Comparison of ENCODE assay signal across 1 cellular context in the genomic region with DNA sequence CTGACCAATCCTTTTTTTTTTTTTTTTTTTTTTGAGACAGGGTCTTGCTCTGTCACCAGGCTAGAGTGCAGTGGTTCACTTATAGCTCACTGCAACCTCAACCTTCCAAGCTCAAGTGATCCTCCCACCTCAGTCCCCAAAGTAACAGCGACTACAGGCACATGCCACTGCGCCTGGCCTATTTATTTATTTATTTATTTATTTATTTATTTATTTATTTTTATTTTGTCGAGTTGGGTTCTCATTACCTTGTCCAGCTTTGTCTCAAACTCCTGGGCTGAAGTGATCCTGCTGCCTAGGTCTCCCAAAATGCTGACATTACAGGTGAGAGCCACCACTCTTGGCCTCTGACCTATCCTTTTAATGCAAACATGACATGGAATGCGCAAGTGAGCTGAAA.
TF ChIP-seq lines count a peak whose summit lies in the region.

No MANE protein-coding gene starts in this region.

TF ChIP-seq in HEK293, 187 proteins besides CTCF, POLR2A, EP300 and RAD21 (continued from another document):
- TF ChIP-seq, protein P1, sequence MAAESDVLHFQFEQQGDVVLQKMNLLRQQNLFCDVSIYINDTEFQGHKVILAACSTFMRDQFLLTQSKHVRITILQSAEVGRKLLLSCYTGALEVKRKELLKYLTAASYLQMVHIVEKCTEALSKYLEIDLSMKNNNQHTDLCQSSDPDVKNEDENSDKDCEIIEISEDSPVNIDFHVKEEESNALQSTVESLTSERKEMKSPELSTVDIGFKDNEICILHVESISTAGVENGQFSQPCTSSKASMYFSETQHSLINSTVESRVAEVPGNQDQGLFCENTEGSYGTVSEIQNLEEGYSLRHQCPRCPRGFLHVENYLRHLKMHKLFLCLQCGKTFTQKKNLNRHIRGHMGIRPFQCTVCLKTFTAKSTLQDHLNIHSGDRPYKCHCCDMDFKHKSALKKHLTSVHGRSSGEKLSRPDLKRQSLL (tag by site-specific recombination; IDR thresholded peaks at IDR 0.05) = no peak
- TF ChIP-seq ZNF837 (tag by site-specific recombination; IDR thresholded peaks at IDR 0.05) (no peak), ZNF211 (tag by site-specific recombination; IDR thresholded peaks at IDR 0.05; ENCODE audit: low read depth) (no peak), ZNF157 (tag by site-specific recombination; IDR thresholded peaks at IDR 0.05) (no peak), GLI4 (tag by site-specific recombination; IDR thresholded peaks at IDR 0.05) (no peak), YY1 (tag by site-specific recombination; IDR thresholded peaks at IDR 0.05) (no peak), FEZF1 (tag by site-specific recombination; IDR thresholded peaks at IDR 0.05) (no peak), REPIN1 (tag by site-specific recombination; IDR thresholded peaks at IDR 0.05; ENCODE audit: low read depth) (no peak), ZNF510 (tag by site-specific recombination; IDR thresholded peaks at IDR 0.05; ENCODE audit: insufficient replicate concordance) (peak; percentile 22), ZNF239 (tag by site-specific recombination; IDR thresholded peaks at IDR 0.05) (no peak), ZNF138 (tag by site-specific recombination; IDR thresholded peaks at IDR 0.05; ENCODE audit: borderline replicate concordance) (no peak), ZNF174 (tag by site-specific recombination; IDR thresholded peaks at IDR 0.05) (no peak), ZNF560 (tag by site-specific recombination; IDR thresholded peaks at IDR 0.05; ENCODE audit: borderline replicate concordance) (0 out of 2 replicates have a peak, but pooled peaks have one; percentile 21)
- TF ChIP-seq, protein P2, sequence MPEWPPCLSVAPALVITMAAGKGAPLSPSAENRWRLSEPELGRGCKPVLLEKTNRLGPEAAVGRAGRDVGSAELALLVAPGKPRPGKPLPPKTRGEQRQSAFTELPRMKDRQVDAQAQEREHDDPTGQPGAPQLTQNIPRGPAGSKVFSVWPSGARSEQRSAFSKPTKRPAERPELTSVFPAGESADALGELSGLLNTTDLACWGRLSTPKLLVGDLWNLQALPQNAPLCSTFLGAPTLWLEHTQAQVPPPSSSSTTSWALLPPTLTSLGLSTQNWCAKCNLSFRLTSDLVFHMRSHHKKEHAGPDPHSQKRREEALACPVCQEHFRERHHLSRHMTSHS (tag by site-specific recombination; IDR thresholded peaks at IDR 0.05) = no peak
- TF ChIP-seq, protein P3, sequence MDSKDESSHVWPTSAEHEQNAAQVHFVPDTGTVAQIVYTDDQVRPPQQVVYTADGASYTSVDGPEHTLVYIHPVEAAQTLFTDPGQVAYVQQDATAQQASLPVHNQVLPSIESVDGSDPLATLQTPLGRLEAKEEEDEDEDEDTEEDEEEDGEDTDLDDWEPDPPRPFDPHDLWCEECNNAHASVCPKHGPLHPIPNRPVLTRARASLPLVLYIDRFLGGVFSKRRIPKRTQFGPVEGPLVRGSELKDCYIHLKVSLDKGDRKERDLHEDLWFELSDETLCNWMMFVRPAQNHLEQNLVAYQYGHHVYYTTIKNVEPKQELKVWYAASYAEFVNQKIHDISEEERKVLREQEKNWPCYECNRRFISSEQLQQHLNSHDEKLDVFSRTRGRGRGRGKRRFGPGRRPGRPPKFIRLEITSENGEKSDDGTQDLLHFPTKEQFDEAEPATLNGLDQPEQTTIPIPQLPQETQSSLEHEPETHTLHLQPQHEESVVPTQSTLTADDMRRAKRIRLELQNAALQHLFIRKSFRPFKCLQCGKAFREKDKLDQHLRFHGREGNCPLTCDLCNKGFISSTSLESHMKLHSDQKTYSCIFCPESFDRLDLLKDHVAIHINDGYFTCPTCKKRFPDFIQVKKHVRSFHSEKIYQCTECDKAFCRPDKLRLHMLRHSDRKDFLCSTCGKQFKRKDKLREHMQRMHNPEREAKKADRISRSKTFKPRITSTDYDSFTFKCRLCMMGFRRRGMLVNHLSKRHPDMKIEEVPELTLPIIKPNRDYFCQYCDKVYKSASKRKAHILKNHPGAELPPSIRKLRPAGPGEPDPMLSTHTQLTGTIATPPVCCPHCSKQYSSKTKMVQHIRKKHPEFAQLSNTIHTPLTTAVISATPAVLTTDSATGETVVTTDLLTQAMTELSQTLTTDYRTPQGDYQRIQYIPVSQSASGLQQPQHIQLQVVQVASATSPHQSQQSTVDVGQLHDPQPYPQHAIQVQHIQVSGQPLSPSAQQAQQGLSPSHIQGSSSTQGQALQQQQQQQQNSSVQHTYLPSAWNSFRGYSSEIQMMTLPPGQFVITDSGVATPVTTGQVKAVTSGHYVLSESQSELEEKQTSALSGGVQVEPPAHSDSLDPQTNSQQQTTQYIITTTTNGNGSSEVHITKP (tag by site-specific recombination; IDR thresholded peaks at IDR 0.05) = no peak
- TF ChIP-seq, protein P4, sequence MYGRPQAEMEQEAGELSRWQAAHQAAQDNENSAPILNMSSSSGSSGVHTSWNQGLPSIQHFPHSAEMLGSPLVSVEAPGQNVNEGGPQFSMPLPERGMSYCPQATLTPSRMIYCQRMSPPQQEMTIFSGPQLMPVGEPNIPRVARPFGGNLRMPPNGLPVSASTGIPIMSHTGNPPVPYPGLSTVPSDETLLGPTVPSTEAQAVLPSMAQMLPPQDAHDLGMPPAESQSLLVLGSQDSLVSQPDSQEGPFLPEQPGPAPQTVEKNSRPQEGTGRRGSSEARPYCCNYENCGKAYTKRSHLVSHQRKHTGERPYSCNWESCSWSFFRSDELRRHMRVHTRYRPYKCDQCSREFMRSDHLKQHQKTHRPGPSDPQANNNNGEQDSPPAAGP (tag by site-specific recombination; IDR thresholded peaks at IDR 0.05) = no peak
